8 cellular contexts compared by ENCODE assay signal in the genomic region with DNA sequence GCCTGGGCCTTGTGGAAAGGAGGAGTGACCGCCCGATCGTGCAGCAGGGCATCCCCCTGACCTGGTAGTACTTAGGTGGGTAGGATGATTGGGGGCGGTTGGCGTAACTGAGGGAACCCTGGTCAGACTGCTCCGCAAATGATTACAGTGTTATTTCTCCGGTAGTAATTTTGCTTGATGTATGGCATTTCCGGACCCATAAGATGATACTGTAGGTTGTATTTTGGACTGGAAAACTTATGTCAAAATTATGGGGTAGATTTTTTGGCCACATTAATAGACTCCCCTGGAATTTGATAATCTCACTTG. TPM values are rescaled to one million over a fixed set of nuclear protein-coding genes. Genes with fewer than 3 reads are reported as not detected.
DNase-seq lines count a peak whose midpoint lies in the region; ATAC-seq lines count a peak whose summit lies in the region.

No MANE protein-coding gene starts in this region.

- peaks cover 4% of the 10 kb centered on the region; the same call in 1 of the 2 replicates for H3K79me2 ChIP-seq in Karpas-422 (ENCODE audit: low read length)

- no peaks in the 10 kb centered on the region for H3K27me3 ChIP-seq in CD4-positive, alpha-beta memory T cell (ENCODE audit: insufficient read depth, low read length)
- H3K27me3 ChIP-seq in Karpas-422 (ENCODE audit: low read length) (no peaks in the 10 kb centered on the region), ectodermal cell (ENCODE audit: control insufficient read depth, insufficient read depth, low read length, poor library complexity, severe bottlenecking) (no peaks in the 10 kb centered on the region), neuron (ENCODE audit: insufficient read depth, low read length) (no peaks in the 10 kb centered on the region)

- peaks cover 0 to 6% of the 10 kb centered on the region in 2 donors for H3K36me3 Mint-ChIP-seq in CD4-positive, alpha-beta memory T cell

- H3K9me3 Mint-ChIP-seq in CD4-positive, alpha-beta memory T cell: no peaks in the 10 kb centered on the region

- no peaks in the 10 kb centered on the region for H3K27me3 Mint-ChIP-seq in CD4-positive, alpha-beta memory T cell

- 12 to 15% methylated on average over 8 of the region's 8 CpGs for WGBS in ectodermal cell, 2 experiments

- H3K4me1 ChIP-seq in CD4-positive, alpha-beta memory T cell (ENCODE audit: insufficient read depth, low read length): peaks cover 39% of the 10 kb centered on the region
- peaks cover 6% of the 10 kb centered on the region for H3K4me1 ChIP-seq in Karpas-422 (ENCODE audit: low read length)
- H3K4me1 ChIP-seq in ectodermal cell (ENCODE audit: control insufficient read depth, insufficient read depth, low read length): peaks cover 7% of the 10 kb centered on the region
- H3K4me1 ChIP-seq in neuron (ENCODE audit: insufficient read depth, low read length): peaks cover 8% of the 10 kb centered on the region

- H3K36me3 ChIP-seq in CD4-positive, alpha-beta memory T cell (ENCODE audit: insufficient read depth, low read length): no peaks in the 10 kb centered on the region
- no peaks in the 10 kb centered on the region for H3K36me3 ChIP-seq in Karpas-422 (ENCODE audit: insufficient read depth, low read length)
- H3K36me3 ChIP-seq in ectodermal cell (ENCODE audit: control insufficient read depth, insufficient read depth, low read length): no peaks in the 10 kb centered on the region
- H3K36me3 ChIP-seq in neuron (ENCODE audit: insufficient read depth, low read length): no peaks in the 10 kb centered on the region

- peak overlapping the region in 7 of 8 donors; percentile 89 to 93 (median 91) for H3K4me3 Mint-ChIP-seq in CD4-positive, alpha-beta memory T cell

- DNase-seq in CD4-positive, alpha-beta memory T cell: peak in 1 of 5 donors; percentile 8
- DNase-seq in Karpas-422: no peak
- no peak for DNase-seq in NCI-H128 (lab: John Stamatoyannopoulos, UW; ENCODE audit: unreplicated experiment)
- no peak for DNase-seq in SHP77 treated with DMSO at 0.1 percent for 48 hours (lab: John Stamatoyannopoulos, UW)
- no peak for DNase-seq in stimulated activated CD4-positive, alpha-beta T cell treated with anti-CD3 and anti-CD28 coated beads, Interleukin-15, amount 100 ng/mL, for 24 hours

- no peak for ATAC-seq in GM19463 (IDR thresholded peaks at IDR 0.05; ENCODE audit: unreplicated experiment)

- peaks cover 4 to 18% (median 12%) of the 10 kb centered on the region in 4 donors for H3K4me1 Mint-ChIP-seq in CD4-positive, alpha-beta memory T cell

- peak overlapping the region; percentile 82 for H3K27ac ChIP-seq in CD4-positive, alpha-beta memory T cell (ENCODE audit: low read depth, low read length)
- no peak overlapping the region for H3K27ac ChIP-seq in Karpas-422 (ENCODE audit: low read length)
- H3K27ac ChIP-seq in ectodermal cell (ENCODE audit: insufficient read depth, low read depth, low read length, poor library complexity, severe bottlenecking): peak overlapping the region; percentile 44

- peak overlapping the region; percentile 92 for H3K4me2 ChIP-seq in Karpas-422 (ENCODE audit: low read depth, low read length, poor library complexity, severe bottlenecking)

- intact Hi-C loops in CD4-positive, alpha-beta memory T cell (cut with micrococcal nuclease): loop anchor here (1.0 to 10.0 kb wide), 5 partner anchors 45 to 280 kb away; partner anchors contain the start of genes ASCC2, NF2, UQCR10 and ZMAT5

- peak overlapping the region; percentile 73 to 93 (median 89) for H3K27ac Mint-ChIP-seq in CD4-positive, alpha-beta memory T cell

- no peaks in the 10 kb centered on the region for H3K9me2 ChIP-seq in Karpas-422 (replicated peaks; ENCODE audit: insufficient read depth, low read length)

- H3K9ac ChIP-seq in Karpas-422 (ENCODE audit: low read length): peak overlapping the region; percentile 95

- POLR2A ChIA-PET in CD4-positive, alpha-beta memory T cell (lab: Charles Lee; ENCODE audit: partially characterized antibody): interaction anchor here (0.8 to 2.5 kb wide), 6 partner anchors 10 to 540 kb away, joined by 3 to 20 read pairs (median 4); partner anchors contain the start of genes ASCC2, THOC5 and ZMAT5

- peak overlapping the region; percentile 45 to 83 for H3K4me3 ChIP-seq in CD4-positive, alpha-beta memory T cell (ENCODE audit: low read length in 2 of 2)
- peak overlapping the region; percentile 99 for H3K4me3 ChIP-seq in Karpas-422 (ENCODE audit: low read length)
- H3K4me3 ChIP-seq in ectodermal cell (ENCODE audit: insufficient read depth, low read depth, low read length): peak overlapping the region; percentile 95
- peak overlapping the region; percentile 87 for H3K4me3 ChIP-seq in neuron (ENCODE audit: low read length)

- H4K20me1 ChIP-seq in Karpas-422 (ENCODE audit: insufficient read depth, low read depth, low read length): peaks cover 27% of the 10 kb centered on the region

- CTCF ChIA-PET in CD4-positive, alpha-beta memory T cell (lab: Charles Lee; ENCODE audit: partially characterized antibody): no interaction called here

- H2AFZ ChIP-seq in Karpas-422 (ENCODE audit: low read length) (peak overlapping the region; percentile 100), neuron (ENCODE audit: low read depth, low read length) (peak overlapping the region; percentile 76)

- no peaks in the 10 kb centered on the region for H3K9me3 ChIP-seq in CD4-positive, alpha-beta memory T cell (ENCODE audit: control insufficient read depth in 1 of 2, low read length in 2 of 2)
- H3K9me3 ChIP-seq in Karpas-422 (ENCODE audit: low read length): no peaks in the 10 kb centered on the region
- no peaks in the 10 kb centered on the region for H3K9me3 ChIP-seq in ectodermal cell (ENCODE audit: control insufficient read depth, low read length)
- H3K9me3 ChIP-seq in neuron (ENCODE audit: low read length): no peaks in the 10 kb centered on the region

RNA-seq across cellular contexts. Expression of gene MTMR3, which starts 0.8 kb away (rescaled TPM):
- total RNA-seq in CD4-positive, alpha-beta memory T cell: 10 to 100 TPM; 65.3 to 68.6 TPM
- 10 to 100 TPM; 11.0 to 21.3 TPM for polyA plus RNA-seq in CD4-positive, alpha-beta memory T cell
- total RNA-seq in Karpas-422 (2014; rRNA removed; shearing (Covaris generic); ENCODE audit: low replicate concordance): 11.3 and 12.5 TPM in 2 replicates
- polyA plus RNA-seq in ectodermal cell (2013, experiment 1 of 4): 25.6 TPM
- 29.2 TPM for polyA plus RNA-seq in ectodermal cell (2013, experiment 2 of 4)
- 19.5 TPM for polyA plus RNA-seq in ectodermal cell (2013, experiment 3 of 4)
- polyA plus RNA-seq in ectodermal cell (2013, experiment 4 of 4): 28.3 TPM

RNA-seq across cellular contexts. Expression of gene ASCC2, which starts 45.7 kb away (rescaled TPM):
- total RNA-seq in CD4-positive, alpha-beta memory T cell: 10 to 100 TPM; 82.3 to 88.7 TPM
- polyA plus RNA-seq in CD4-positive, alpha-beta memory T cell: 10 to 100 TPM; 21.4 to 67.8 TPM
- total RNA-seq in Karpas-422 (2014; rRNA removed; shearing (Covaris generic); ENCODE audit: low replicate concordance): 29.0 and 29.5 TPM in 2 replicates
- polyA plus RNA-seq in ectodermal cell (2013, experiment 1 of 4): 49.6 TPM
- polyA plus RNA-seq in ectodermal cell (2013, experiment 2 of 4): 50.4 TPM
- 41.3 TPM for polyA plus RNA-seq in ectodermal cell (2013, experiment 3 of 4)
- 40.1 TPM for polyA plus RNA-seq in ectodermal cell (2013, experiment 4 of 4)
